In the genomic region with DNA sequence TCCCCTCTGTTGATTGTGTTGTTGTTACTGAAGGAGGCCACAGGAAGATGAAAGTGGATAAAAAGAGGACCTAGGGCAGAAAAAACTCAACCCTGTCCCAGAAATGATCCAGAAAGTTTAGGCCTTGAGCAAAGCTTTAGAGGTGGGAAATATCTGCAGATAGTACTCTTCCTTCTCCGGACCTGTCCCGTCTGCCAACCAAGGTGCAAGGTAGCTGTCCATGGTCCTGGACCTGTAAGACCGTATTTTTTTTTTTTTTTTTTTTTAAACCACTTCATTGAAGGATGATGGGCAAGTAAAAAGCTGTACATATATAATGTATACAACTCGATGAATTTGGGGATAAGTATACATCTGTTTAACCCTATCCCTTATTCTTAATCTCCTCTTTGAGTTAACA, we compare ENCODE assay signal across 20 cellular contexts.
DNase-seq lines count a peak whose midpoint lies in the region; ATAC-seq and TF ChIP-seq lines count a peak whose summit lies in the region.
"Had no signal": no experiment of that assay in that cellular context is flagged by ENCODE, and none has a peak within 500 bp of the region (broad histone marks: within the 10 kb centered on the region; RNA-seq: fewer than 3 reads in every experiment).

No MANE protein-coding gene starts in this region.

- peak; percentile 0 to 80 for DNase-seq in cardiac muscle cell (ENCODE audit: low read depth in 1 of 2, low spot score in 1 of 2)
- DNase-seq in cardiac septum (ENCODE audit: low spot score) = no peak
- peak; percentile 55 for DNase-seq in hepatocyte (ENCODE audit: low spot score)
- no peak for DNase-seq in HCEC 1CT
- no peak for DNase-seq in islet precursor cell
- DNase-seq: activated CD4-positive, alpha-beta memory T cell treated with anti-CD3 and anti-CD28 coated beads, Interleukin-2, amount 10 ng/mL, durations not matched to agents 7 days and 5 days; activated naive CD8-positive, alpha-beta T cell treated with anti-CD3 and anti-CD28 coated beads, Interleukin-2, amount 10 ng/mL, durations not matched to agents 7 days and 5 days; activated T-cell treated with anti-CD3 and anti-CD28 coated beads, Interleukin-2, amount 50 U/mL, for 24 hours; GOT3; lower lobe of right lung; NCI-H1436; NK-92 treated with Interleukin-12 subunit alpha and Interleukin-12 subunit beta, amount 100 ng/mL, for 24 hours; stimulated activated naive CD4-positive, alpha-beta T cell; T-cell had no signal

- no peaks in the 10 kb centered on the region for H3K9me2 ChIP-seq in hepatocyte (replicated peaks; ENCODE audit: insufficient read depth)

- H3K27ac ChIP-seq in cardiac muscle cell = no peak overlapping the region
- no peak overlapping the region for H3K27ac ChIP-seq in hepatocyte
- H3K27ac ChIP-seq: esophagus muscularis mucosa, lower lobe of right lung, tibial nerve had no signal

- no peak overlapping the region for H3K4me2 ChIP-seq in hepatocyte

- no peak overlapping the region for H3K4me3 ChIP-seq in cardiac muscle cell
- no peak overlapping the region for H3K4me3 ChIP-seq in hepatocyte
- H3K4me3 ChIP-seq: esophagus muscularis mucosa, lower lobe of right lung, tibial nerve had no signal

- H3K4me1 ChIP-seq in cardiac muscle cell (ENCODE audit: low read depth) (no peaks in the 10 kb centered on the region), hepatocyte (ENCODE audit: insufficient read depth) (no peaks in the 10 kb centered on the region)
- H3K4me1 ChIP-seq: esophagus muscularis mucosa, lower lobe of right lung, tibial nerve had no signal

- H3K36me3 ChIP-seq in cardiac muscle cell (no peaks in the 10 kb centered on the region), hepatocyte (replicated peaks; ENCODE audit: insufficient read depth, low read depth) (no peaks in the 10 kb centered on the region)
- H3K36me3 ChIP-seq: esophagus muscularis mucosa, lower lobe of right lung, tibial nerve had no signal

- H3K79me2 ChIP-seq in hepatocyte = no peaks in the 10 kb centered on the region

- peaks cover 3% of the 10 kb centered on the region for H3K27me3 ChIP-seq in cardiac muscle cell
- H3K27me3 ChIP-seq in hepatocyte = no peaks in the 10 kb centered on the region
- H3K27me3 ChIP-seq: tibial nerve had no signal

- no peak for ATAC-seq in GM18520 (IDR thresholded peaks at IDR 0.05; ENCODE audit: unreplicated experiment)
- no peak for ATAC-seq in GM19467 (IDR thresholded peaks at IDR 0.05; ENCODE audit: unreplicated experiment)
- ATAC-seq: lower lobe of right lung, sciatic nerve, T-cell had no signal

- TF ChIP-seq CTCF in cardiac muscle cell (IDR thresholded peaks at IDR 0.05; ENCODE audit: low read depth, low read length) (no peak), hepatocyte (IDR thresholded peaks at IDR 0.05; ENCODE audit: poor library complexity) (no peak)

- WGBS in hepatocyte (ENCODE audit: low lambda C conversion rate, missing lambda C conversion rate) = 15% methylated on average over 4 of the region's 4 CpGs

- no peaks in the 10 kb centered on the region for H3K9me3 ChIP-seq in cardiac muscle cell (ENCODE audit: low read depth)
- H3K9me3 ChIP-seq in hepatocyte (ENCODE audit: low read depth) = no peaks in the 10 kb centered on the region
- H3K9me3 ChIP-seq: esophagus muscularis mucosa, lower lobe of right lung, tibial nerve had no signal

- no peaks in the 10 kb centered on the region for H4K20me1 ChIP-seq in hepatocyte (ENCODE audit: insufficient read depth, poor library complexity, severe bottlenecking)

- intact Hi-C loops in cardiac septum (cut with DNase I) = no loop called here

- H2AFZ ChIP-seq in hepatocyte = no peak overlapping the region

TF ChIP-seq in PFSK-1, 5 proteins besides CTCF, POLR2A, EP300 and RAD21:
- no peak for TF ChIP-seq SIN3A (IDR thresholded peaks at IDR 0.05; ENCODE audit: borderline replicate concordance, insufficient read depth, low read length)
- TF ChIP-seq, protein P1, sequence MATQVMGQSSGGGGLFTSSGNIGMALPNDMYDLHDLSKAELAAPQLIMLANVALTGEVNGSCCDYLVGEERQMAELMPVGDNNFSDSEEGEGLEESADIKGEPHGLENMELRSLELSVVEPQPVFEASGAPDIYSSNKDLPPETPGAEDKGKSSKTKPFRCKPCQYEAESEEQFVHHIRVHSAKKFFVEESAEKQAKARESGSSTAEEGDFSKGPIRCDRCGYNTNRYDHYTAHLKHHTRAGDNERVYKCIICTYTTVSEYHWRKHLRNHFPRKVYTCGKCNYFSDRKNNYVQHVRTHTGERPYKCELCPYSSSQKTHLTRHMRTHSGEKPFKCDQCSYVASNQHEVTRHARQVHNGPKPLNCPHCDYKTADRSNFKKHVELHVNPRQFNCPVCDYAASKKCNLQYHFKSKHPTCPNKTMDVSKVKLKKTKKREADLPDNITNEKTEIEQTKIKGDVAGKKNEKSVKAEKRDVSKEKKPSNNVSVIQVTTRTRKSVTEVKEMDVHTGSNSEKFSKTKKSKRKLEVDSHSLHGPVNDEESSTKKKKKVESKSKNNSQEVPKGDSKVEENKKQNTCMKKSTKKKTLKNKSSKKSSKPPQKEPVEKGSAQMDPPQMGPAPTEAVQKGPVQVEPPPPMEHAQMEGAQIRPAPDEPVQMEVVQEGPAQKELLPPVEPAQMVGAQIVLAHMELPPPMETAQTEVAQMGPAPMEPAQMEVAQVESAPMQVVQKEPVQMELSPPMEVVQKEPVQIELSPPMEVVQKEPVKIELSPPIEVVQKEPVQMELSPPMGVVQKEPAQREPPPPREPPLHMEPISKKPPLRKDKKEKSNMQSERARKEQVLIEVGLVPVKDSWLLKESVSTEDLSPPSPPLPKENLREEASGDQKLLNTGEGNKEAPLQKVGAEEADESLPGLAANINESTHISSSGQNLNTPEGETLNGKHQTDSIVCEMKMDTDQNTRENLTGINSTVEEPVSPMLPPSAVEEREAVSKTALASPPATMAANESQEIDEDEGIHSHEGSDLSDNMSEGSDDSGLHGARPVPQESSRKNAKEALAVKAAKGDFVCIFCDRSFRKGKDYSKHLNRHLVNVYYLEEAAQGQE (IDR thresholded peaks at IDR 0.05; ENCODE audit: insufficient read depth in 1 of 2, low read depth in 2 of 2, low read length in 2 of 2) = peak; percentile 81 to 96

Comparison
In these comparisons a context has a peak if more than half of its experiments do, and no peak if none do; other contexts are left out.
1. DNase-seq: peak in cardiac muscle cell (2 of 2) and hepatocyte (single experiment); none in cardiac septum (single experiment), HCEC 1CT (single experiment) and islet precursor cell (single experiment).